Comparison of ENCODE assay signal across 27 cellular contexts in genomic region chr6:47251396-47251795, GRCh38.
"Had no signal": no experiment of that assay in that cellular context is flagged by ENCODE, and none has a peak within 500 bp of the region (broad histone marks: within the 10 kb centered on the region; RNA-seq: fewer than 3 reads in every experiment).

No MANE protein-coding gene starts in this region.

- H3K36me3 ChIP-seq: colonic mucosa, gastrocnemius medialis, ovary, tibial artery had no signal

- H3K27me3 Mint-ChIP-seq: stimulated activated memory B cell treated with anti-CD40 and anti-IgM and Interleukin-4, amounts not matched to agents 10 μg/mL and 1 μg/mL and 100 μg/mL, for 72 hours had no signal

- H3K27me3 ChIP-seq: colonic mucosa, gastrocnemius medialis, ovary, spleen, testis, tibial artery, upper lobe of left lung had no signal

- ATAC-seq: esophagus mucosa; gastrocnemius medialis; left ventricle myocardium superior; lower lobe of right lung; natural killer cell; psoas muscle; right cardiac atrium; stimulated activated memory B cell treated with anti-CD40 and anti-IgM and Interleukin-4, amounts not matched to agents 10 μg/mL and 1 μg/mL and 100 μg/mL, for 72 hours had no signal

- H3K27ac Mint-ChIP-seq: dendritic cell treated with granulocyte-macrophage colony-stimulating factor and Interleukin-4, amounts not matched to agents 40 ng/mL and 50 ng/mL, for 4 days; endodermal cell; natural killer cell; stimulated activated memory B cell treated with anti-CD40 and anti-IgM and Interleukin-4, amounts not matched to agents 10 μg/mL and 1 μg/mL and 100 μg/mL, for 72 hours had no signal

- H3K36me3 Mint-ChIP-seq: natural killer cell; stimulated activated memory B cell treated with anti-CD40 and anti-IgM and Interleukin-4, amounts not matched to agents 10 μg/mL and 1 μg/mL and 100 μg/mL, for 72 hours had no signal

- DNase-seq: colonic mucosa; effector CD8-positive, alpha-beta T cell; endodermal cell; foreskin fibroblast; gastrocnemius medialis; head of caudate nucleus; left ventricle myocardium superior; lower lobe of right lung; natural killer cell; occipital lobe; ovary; posterior cingulate gyrus; psoas muscle; right cardiac atrium; spleen; stimulated activated CD4-positive, alpha-beta T cell treated with anti-CD3 and anti-CD28 coated beads, Interleukin-4, amount 100 ng/mL, for 4 hours; substantia nigra; testis; tibial artery; upper lobe of left lung had no signal

- H3K9me3 Mint-ChIP-seq: dendritic cell treated with granulocyte-macrophage colony-stimulating factor and Interleukin-4, amounts not matched to agents 40 ng/mL and 50 ng/mL, for 4 days; endodermal cell; natural killer cell; stimulated activated memory B cell treated with anti-CD40 and anti-IgM and Interleukin-4, amounts not matched to agents 10 μg/mL and 1 μg/mL and 100 μg/mL, for 72 hours had no signal

- FAIRE-seq: keratinocyte, urothelium cell line had no signal

- H3K9me3 ChIP-seq: colonic mucosa, gastrocnemius medialis, lower lobe of right lung, ovary, psoas muscle, spleen, testis, tibial artery, upper lobe of left lung had no signal

- H3K4me3 Mint-ChIP-seq: dendritic cell treated with granulocyte-macrophage colony-stimulating factor and Interleukin-4, amounts not matched to agents 40 ng/mL and 50 ng/mL, for 4 days; endodermal cell; natural killer cell; stimulated activated memory B cell treated with anti-CD40 and anti-IgM and Interleukin-4, amounts not matched to agents 10 μg/mL and 1 μg/mL and 100 μg/mL, for 72 hours had no signal

- H3K27ac ChIP-seq: colonic mucosa, epithelial cell of prostate, gastrocnemius medialis, lower lobe of right lung, ovary, psoas muscle, skin epidermis, spleen, testis, tibial artery, upper lobe of left lung had no signal

- H3K4me3 ChIP-seq: colonic mucosa, gastrocnemius medialis, lower lobe of right lung, ovary, psoas muscle, skin epidermis, spleen, testis, tibial artery, upper lobe of left lung had no signal

- H3K4me1 ChIP-seq: psoas muscle, tibial artery had no signal
